ENCODE assay signal across 1 cellular context in the genomic region with DNA sequence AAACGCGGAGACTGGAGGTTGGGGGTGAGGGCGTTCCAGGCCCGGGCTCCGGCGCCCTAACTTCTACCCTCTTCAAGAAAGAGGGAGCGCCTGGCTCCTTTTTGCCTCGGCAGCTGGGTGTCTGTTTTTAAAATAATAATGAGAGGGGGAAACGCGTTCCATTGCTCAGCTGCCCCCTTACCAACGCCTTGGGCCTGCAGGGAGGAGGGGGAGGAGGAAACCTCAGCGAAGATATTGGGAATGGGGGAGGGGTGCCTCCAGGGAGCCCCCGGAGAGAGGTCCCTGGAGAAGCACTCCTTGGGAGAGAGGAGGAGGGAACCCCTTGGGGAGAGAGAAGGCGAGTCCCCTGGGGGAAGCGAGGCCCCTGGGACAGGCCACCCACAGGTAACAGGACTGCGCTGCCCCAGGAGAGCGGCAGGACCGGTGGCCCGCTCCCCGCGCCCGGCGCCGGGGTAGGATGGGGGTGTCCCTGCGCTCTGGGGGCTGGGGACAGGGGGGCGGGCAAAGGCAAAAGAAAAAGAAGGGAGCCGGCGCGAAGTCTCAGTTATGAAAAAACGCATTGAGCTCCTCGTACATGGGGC.
TF ChIP-seq lines count a peak whose summit lies in the region.

No MANE protein-coding gene starts in this region.

TF ChIP-seq in GM23338, 12 proteins besides CTCF, POLR2A, EP300 and RAD21 (continued from another document):
- TF ChIP-seq EZH2phosphoT487 (IDR thresholded peaks at IDR 0.05; ENCODE audit: unreplicated experiment): no peak
TF ChIP-seq in GM23338: peak in this region for 1.
